In the genomic region with DNA sequence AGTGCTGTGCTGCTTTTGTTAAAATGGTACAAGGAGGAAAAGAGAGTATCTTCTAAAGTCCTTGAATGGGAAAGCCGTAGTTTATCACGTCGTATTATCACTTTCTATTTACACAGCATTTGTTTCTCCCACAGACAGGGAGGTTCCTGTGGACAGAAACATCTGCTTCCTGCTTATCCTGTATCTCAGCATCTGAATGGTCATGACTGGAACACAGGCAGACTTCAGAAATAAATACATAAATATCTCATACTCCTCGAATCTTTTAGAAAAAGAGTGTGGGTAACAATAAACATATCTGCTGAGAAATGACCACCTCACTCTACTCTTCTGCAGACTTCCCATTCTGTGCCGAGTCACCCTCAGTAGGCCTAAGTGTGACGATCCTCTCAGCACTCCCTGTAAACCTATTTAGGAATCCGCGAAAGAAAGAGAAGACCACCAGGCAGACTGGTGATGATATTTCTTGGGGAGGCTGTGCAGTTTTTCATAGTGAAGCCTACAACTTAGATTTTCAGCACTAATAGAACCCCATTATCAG, we compare ENCODE assay signal across 1 cellular context.
TF ChIP-seq lines count a peak whose summit lies in the region.

No MANE protein-coding gene starts in this region.

TF ChIP-seq in SK-N-SH, 30 proteins besides CTCF, POLR2A, EP300 and RAD21 (continued from another document):
- TF ChIP-seq TAF1 (IDR thresholded peaks at IDR 0.05; ENCODE audit: borderline replicate concordance, low read depth, low read length), result no peak
- no peak for TF ChIP-seq FOSL2 (IDR thresholded peaks at IDR 0.05; ENCODE audit: borderline replicate concordance, low read depth)
- TF ChIP-seq, protein P1, sequence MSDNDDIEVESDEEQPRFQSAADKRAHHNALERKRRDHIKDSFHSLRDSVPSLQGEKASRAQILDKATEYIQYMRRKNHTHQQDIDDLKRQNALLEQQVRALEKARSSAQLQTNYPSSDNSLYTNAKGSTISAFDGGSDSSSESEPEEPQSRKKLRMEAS (IDR thresholded peaks at IDR 0.05; ENCODE audit: low read depth), result no peak
- TF ChIP-seq, protein P2, sequence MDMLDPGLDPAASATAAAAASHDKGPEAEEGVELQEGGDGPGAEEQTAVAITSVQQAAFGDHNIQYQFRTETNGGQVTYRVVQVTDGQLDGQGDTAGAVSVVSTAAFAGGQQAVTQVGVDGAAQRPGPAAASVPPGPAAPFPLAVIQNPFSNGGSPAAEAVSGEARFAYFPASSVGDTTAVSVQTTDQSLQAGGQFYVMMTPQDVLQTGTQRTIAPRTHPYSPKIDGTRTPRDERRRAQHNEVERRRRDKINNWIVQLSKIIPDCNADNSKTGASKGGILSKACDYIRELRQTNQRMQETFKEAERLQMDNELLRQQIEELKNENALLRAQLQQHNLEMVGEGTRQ (IDR thresholded peaks at IDR 0.05; ENCODE audit: borderline replicate concordance, low read depth, low read length), result no peak
- TF ChIP-seq, protein P3, sequence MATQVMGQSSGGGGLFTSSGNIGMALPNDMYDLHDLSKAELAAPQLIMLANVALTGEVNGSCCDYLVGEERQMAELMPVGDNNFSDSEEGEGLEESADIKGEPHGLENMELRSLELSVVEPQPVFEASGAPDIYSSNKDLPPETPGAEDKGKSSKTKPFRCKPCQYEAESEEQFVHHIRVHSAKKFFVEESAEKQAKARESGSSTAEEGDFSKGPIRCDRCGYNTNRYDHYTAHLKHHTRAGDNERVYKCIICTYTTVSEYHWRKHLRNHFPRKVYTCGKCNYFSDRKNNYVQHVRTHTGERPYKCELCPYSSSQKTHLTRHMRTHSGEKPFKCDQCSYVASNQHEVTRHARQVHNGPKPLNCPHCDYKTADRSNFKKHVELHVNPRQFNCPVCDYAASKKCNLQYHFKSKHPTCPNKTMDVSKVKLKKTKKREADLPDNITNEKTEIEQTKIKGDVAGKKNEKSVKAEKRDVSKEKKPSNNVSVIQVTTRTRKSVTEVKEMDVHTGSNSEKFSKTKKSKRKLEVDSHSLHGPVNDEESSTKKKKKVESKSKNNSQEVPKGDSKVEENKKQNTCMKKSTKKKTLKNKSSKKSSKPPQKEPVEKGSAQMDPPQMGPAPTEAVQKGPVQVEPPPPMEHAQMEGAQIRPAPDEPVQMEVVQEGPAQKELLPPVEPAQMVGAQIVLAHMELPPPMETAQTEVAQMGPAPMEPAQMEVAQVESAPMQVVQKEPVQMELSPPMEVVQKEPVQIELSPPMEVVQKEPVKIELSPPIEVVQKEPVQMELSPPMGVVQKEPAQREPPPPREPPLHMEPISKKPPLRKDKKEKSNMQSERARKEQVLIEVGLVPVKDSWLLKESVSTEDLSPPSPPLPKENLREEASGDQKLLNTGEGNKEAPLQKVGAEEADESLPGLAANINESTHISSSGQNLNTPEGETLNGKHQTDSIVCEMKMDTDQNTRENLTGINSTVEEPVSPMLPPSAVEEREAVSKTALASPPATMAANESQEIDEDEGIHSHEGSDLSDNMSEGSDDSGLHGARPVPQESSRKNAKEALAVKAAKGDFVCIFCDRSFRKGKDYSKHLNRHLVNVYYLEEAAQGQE (IDR thresholded peaks at IDR 0.05; ENCODE audit: low read depth, low read length), result no peak
- TF ChIP-seq GATA2 (CRISPR knock-in tag; IDR thresholded peaks at IDR 0.05), result peak; percentile 47
